In genomic region chr19:12817810-12818209, GRCh38 we compare ENCODE assay signal across 4 cellular contexts. TPM values are rescaled to one million over a fixed set of nuclear protein-coding genes. Genes with fewer than 3 reads are reported as not detected.
"Had no signal": no experiment of that assay in that cellular context is flagged by ENCODE, and none has a peak within 500 bp of the region (broad histone marks: within the 10 kb centered on the region; RNA-seq: fewer than 3 reads in every experiment).

No MANE protein-coding gene starts in this region.

RNA-seq across cellular contexts. Expression of gene THSD8, which starts 15.9 kb away (rescaled TPM):
- total RNA-seq: HT-29, HT1080, IMR-90 had no signal

RNA-seq across cellular contexts. Expression of gene RTBDN, which starts 16.6 kb away (rescaled TPM):
- total RNA-seq: HT1080, IMR-90 had no signal
- polyA plus RNA-seq: IgD-negative memory B cell had no signal
